21 cellular contexts compared by ENCODE assay signal in genomic region chr14:94101748-94102147, GRCh38.
"Had no signal": no experiment of that assay in that cellular context is flagged by ENCODE, and none has a peak within 500 bp of the region (broad histone marks: within the 10 kb centered on the region; RNA-seq: fewer than 3 reads in every experiment).

No MANE protein-coding gene starts in this region.

- H3K36me3 Mint-ChIP-seq: activated naive CD4-positive, alpha-beta T cell treated with anti-CD3 and anti-CD28 coated beads, Interleukin-2, amount 50 U/mL, for 24 hours had no signal

- ATAC-seq: activated CD8-positive, alpha-beta T cell treated with anti-CD3 and anti-CD28 coated beads, Interleukin-2, amount 10 ng/mL, durations not matched to agents 7 days and 5 days; effector memory CD8-positive, alpha-beta T cell; esophagus mucosa; gastrocnemius medialis; left lobe of liver; stimulated activated naive CD8-positive, alpha-beta T cell treated with anti-CD3 and anti-CD28 coated beads, Interleukin-15, Interleukin-2, amounts not matched to agents 100 U/mL and 50 U/mL, for 24 hours had no signal

- H3K4me3 Mint-ChIP-seq: activated CD8-positive, alpha-beta T cell treated with anti-CD3 and anti-CD28 coated beads, Interleukin-2, amount 10 ng/mL, durations not matched to agents 7 days and 5 days; activated naive CD4-positive, alpha-beta T cell treated with anti-CD3 and anti-CD28 coated beads, Interleukin-2, amount 50 U/mL, for 24 hours; brain; effector memory CD8-positive, alpha-beta T cell; nephron had no signal

- H3K4me1 Mint-ChIP-seq: activated naive CD4-positive, alpha-beta T cell treated with anti-CD3 and anti-CD28 coated beads, Interleukin-2, amount 50 U/mL, for 24 hours had no signal

- H3K27me3 ChIP-seq: dorsolateral prefrontal cortex, gastrocnemius medialis, heart right ventricle, spleen, thyroid gland had no signal

- H3K4me1 ChIP-seq: gastrocnemius medialis, spleen, thyroid gland had no signal

- H3K4me3 ChIP-seq: dorsolateral prefrontal cortex, gastrocnemius medialis, heart right ventricle, spleen, thyroid gland had no signal

- H3K36me3 ChIP-seq: gastrocnemius medialis, thyroid gland had no signal

- DNase-seq: activated CD4-positive, alpha-beta T cell treated with anti-CD3 and anti-CD28 coated beads for 1 hour; activated CD4-positive, alpha-beta T cell treated with anti-CD3 and anti-CD28 coated beads, Interleukin-2, amount 50 U/mL, for 1 hour; activated CD8-positive, alpha-beta T cell treated with anti-CD3 and anti-CD28 coated beads, Interleukin-2, amount 10 ng/mL, durations not matched to agents 7 days and 5 days; activated gamma-delta T cell treated with Interleukin-2 at 50 U/mL for 16 hours; activated T-cell treated with anti-CD3 and anti-CD28 coated beads, Interleukin-2, amount 50 U/mL, for 1 hour; effector memory CD8-positive, alpha-beta T cell; gastrocnemius medialis; heart right ventricle; mammary epithelial cell; occipital lobe; spleen; stimulated activated CD4-positive, alpha-beta T cell treated with anti-CD3 and anti-CD28 coated beads, Interleukin-4, amount 100 ng/mL, for 1 hour; stimulated activated naive CD8-positive, alpha-beta T cell treated with anti-CD3 and anti-CD28 coated beads, Interleukin-15, Interleukin-2, amounts not matched to agents 100 U/mL and 50 U/mL, for 24 hours; T-helper 9 cell; thyroid gland had no signal

- H3K27ac ChIP-seq: gastrocnemius medialis, heart right ventricle, spleen, thyroid gland had no signal

- H3K9me3 Mint-ChIP-seq: activated naive CD4-positive, alpha-beta T cell treated with anti-CD3 and anti-CD28 coated beads, Interleukin-2, amount 50 U/mL, for 24 hours; brain; effector memory CD8-positive, alpha-beta T cell; nephron had no signal

- H3K9me3 ChIP-seq: gastrocnemius medialis, heart right ventricle, spleen, thyroid gland had no signal

- H3K27ac Mint-ChIP-seq: activated CD8-positive, alpha-beta T cell treated with anti-CD3 and anti-CD28 coated beads, Interleukin-2, amount 10 ng/mL, durations not matched to agents 7 days and 5 days; activated naive CD4-positive, alpha-beta T cell treated with anti-CD3 and anti-CD28 coated beads, Interleukin-2, amount 50 U/mL, for 24 hours; effector memory CD8-positive, alpha-beta T cell; nephron had no signal

- H3K27me3 Mint-ChIP-seq: activated naive CD4-positive, alpha-beta T cell treated with anti-CD3 and anti-CD28 coated beads, Interleukin-2, amount 50 U/mL, for 24 hours; brain; effector memory CD8-positive, alpha-beta T cell had no signal
